ENCODE assay signal across 8 cellular contexts in genomic region chr3:40179016-40179415, GRCh38.
DNase-seq lines count a peak whose midpoint lies in the region; ATAC-seq, FAIRE-seq and TF ChIP-seq lines count a peak whose summit lies in the region.

No MANE protein-coding gene starts in this region.

- H4K20me1 ChIP-seq in SK-N-SH (ENCODE audit: insufficient read depth): no peaks in the 10 kb centered on the region

- peak; percentile 65 for DNase-seq in AG08395 (ENCODE audit: low spot score)
- no peak for DNase-seq in GM18507 (ENCODE audit: extremely low spot score, insufficient read length, low read depth)
- peak; percentile 63 for DNase-seq in SK-N-SH
- peak; percentile 92 for DNase-seq in adipocyte (ENCODE audit: low read depth)
- peak; percentile 61 to 62 for DNase-seq in heart right ventricle
- peak; percentile 63 for DNase-seq in renal cortical epithelial cell (ENCODE audit: low read depth)

- TF ChIP-seq EP300 in SK-N-SH (IDR thresholded peaks at IDR 0.05; ENCODE audit: borderline replicate concordance in 1 of 2, low read depth in 1 of 2, low read length in 1 of 2): no peak

- 3% methylated on average over 3 of the region's 3 CpGs for WGBS in SK-N-SH (ENCODE audit: low lambda C conversion rate)
- WGBS in heart right ventricle, 2 donors: 5 to 23% methylated on average over 3 of the region's 3 CpGs

- H3K4me2 ChIP-seq in SK-N-SH: no peak overlapping the region

- TF ChIP-seq CTCF in LNCAP (IDR thresholded peaks at IDR 0.05): peak; percentile 69; the same call in 1 of the 2 replicates
- peak; percentile 84 for TF ChIP-seq CTCF in SK-N-SH (IDR thresholded peaks at IDR 0.05)
- TF ChIP-seq CTCF in heart right ventricle (IDR thresholded peaks at IDR 0.05): peak; percentile 55 to 86 (median 79)

- POLR2A ChIA-PET in SK-N-SH (lab: Yijun Ruan, JAX): no interaction called here

- CTCF ChIA-PET in SK-N-SH (lab: Yijun Ruan, JAX): interaction anchor here (0.6 to 7.3 kb wide), 65 partner anchors 10 to 762 kb away, joined by 3 to 101 read pairs (median 4); partner anchors contain the start of gene EIF1B

- H3K9me2 ChIP-seq in SK-N-SH: no peaks in the 10 kb centered on the region

- ATAC-seq in heart right ventricle (peak in 7 of 8 donors; percentile 62 to 72 (median 65)), GM19328 (IDR thresholded peaks at IDR 0.05; ENCODE audit: unreplicated experiment) (no peak)

- H2AFZ ChIP-seq in SK-N-SH (ENCODE audit: low read depth): no peak overlapping the region

- H3K4me1 ChIP-seq in SK-N-SH (ENCODE audit: control insufficient read depth in 1 of 2, insufficient read depth in 2 of 2, low read depth in 1 of 2, low read length in 1 of 2) (peaks cover 0 to 3% of the 10 kb centered on the region in 2 experiments; a peak in 1 of 4 replicates), adipocyte (ENCODE audit: control insufficient read depth, insufficient read depth, low read length) (peaks cover 3% of the 10 kb centered on the region), heart right ventricle (peaks cover 0 to 7% (median 0%) of the 10 kb centered on the region in 9 donors)

- H3K27ac ChIP-seq in SK-N-SH (ENCODE audit: low read depth in 2 of 2, low read length in 1 of 2) (no peak overlapping the region), heart right ventricle (no peak overlapping the region)

- no peaks in the 10 kb centered on the region for H3F3A ChIP-seq in SK-N-SH (replicated peaks; ENCODE audit: insufficient read depth)

- intact Hi-C loops in heart right ventricle (cut with DNase I): loop anchor here in 9 of 10 donors (1.0 to 10.0 kb wide), 10 partner anchors 364 to 637 kb away; no protein-coding TSS in a partner anchor

- H3K9ac ChIP-seq in SK-N-SH (no peak overlapping the region), adipocyte (ENCODE audit: low read length) (no peak overlapping the region)

- H3K79me2 ChIP-seq in SK-N-SH (ENCODE audit: insufficient read depth): no peaks in the 10 kb centered on the region

- peak; percentile 93 for TF ChIP-seq RAD21 in SK-N-SH (IDR thresholded peaks at IDR 0.05; ENCODE audit: low read length)

- FAIRE-seq in GM18507 (lab: Jason Lieb, UNC): peak; percentile 75

- H3K36me3 ChIP-seq in SK-N-SH (replicated peaks in 1 of 2; ENCODE audit: control insufficient read depth in 1 of 2, insufficient read depth in 2 of 2, low read length in 1 of 2) (no peaks in the 10 kb centered on the region), adipocyte (ENCODE audit: control insufficient read depth, insufficient read depth, low read length, severe bottlenecking) (no peaks in the 10 kb centered on the region), heart right ventricle (no peaks in the 10 kb centered on the region)

- H3K9me3 ChIP-seq in SK-N-SH (no peaks in the 10 kb centered on the region), adipocyte (ENCODE audit: control insufficient read depth, low read length) (no peaks in the 10 kb centered on the region), heart right ventricle (no peaks in the 10 kb centered on the region)

- H3K27me3 ChIP-seq in SK-N-SH (ENCODE audit: insufficient read depth) (no peaks in the 10 kb centered on the region), adipocyte (replicated peaks; ENCODE audit: control insufficient read depth, insufficient read depth, low read length) (no peaks in the 10 kb centered on the region), heart right ventricle (no peaks in the 10 kb centered on the region)

- peak overlapping the region in 1 of 2 experiments; percentile 14; a peak in 1 of 4 replicates for H3K4me3 ChIP-seq in SK-N-SH (ENCODE audit: low read depth in 2 of 2, low read length in 1 of 2)
- H3K4me3 ChIP-seq in adipocyte (ENCODE audit: low read length): no peak overlapping the region
- no peak overlapping the region for H3K4me3 ChIP-seq in heart right ventricle

TF ChIP-seq in SK-N-SH, 30 proteins besides CTCF, POLR2A, EP300 and RAD21:
- no peak for TF ChIP-seq SIN3A (IDR thresholded peaks at IDR 0.05; ENCODE audit: borderline replicate concordance, low read depth, low read length)
- TF ChIP-seq EZH2phosphoT487 (IDR thresholded peaks at IDR 0.05; ENCODE audit: borderline replicate concordance, low read depth): no peak
- TF ChIP-seq NRF1 (IDR thresholded peaks at IDR 0.05; ENCODE audit: low read depth, low read length): no peak
- no peak for TF ChIP-seq FOXM1 (IDR thresholded peaks at IDR 0.05; ENCODE audit: low read depth)
- no peak for TF ChIP-seq ELF1 (IDR thresholded peaks at IDR 0.05)
- peak; percentile 88 for TF ChIP-seq SMC3 (IDR thresholded peaks at IDR 0.05; ENCODE audit: low read depth, low read length)
